35 cellular contexts compared by ENCODE assay signal in the genomic region with DNA sequence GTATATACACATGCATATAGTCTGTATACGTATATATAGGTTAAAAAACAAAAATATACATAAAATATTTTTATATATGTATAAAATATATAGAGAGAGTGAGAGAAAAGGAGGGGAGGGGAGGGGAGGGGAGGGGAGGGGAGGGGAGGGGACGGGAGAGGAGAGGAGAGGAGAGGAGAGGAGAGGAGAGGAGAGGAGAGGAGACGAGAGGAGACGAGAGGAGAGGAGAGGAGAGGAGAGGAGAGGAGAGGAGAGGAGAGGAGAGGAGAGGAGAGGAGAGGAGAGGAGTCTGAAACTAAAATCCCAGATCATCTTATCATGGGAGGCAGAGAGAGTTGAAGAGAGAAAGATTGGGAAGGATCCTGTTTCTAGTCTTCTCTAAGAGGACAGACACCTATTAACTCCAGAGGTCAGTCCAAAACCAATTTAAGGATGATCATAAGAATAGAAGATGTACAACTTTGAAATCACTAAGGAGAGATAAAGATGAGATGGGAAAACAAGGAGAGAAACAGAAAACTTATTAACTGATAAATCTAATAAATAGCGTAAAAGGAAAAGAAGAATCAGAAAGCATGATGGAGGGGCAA.
A peak's percentile ranks its signal among the peaks of the same experiment; 100 is the strongest.
DNase-seq lines count a peak whose midpoint lies in the region; ATAC-seq, FAIRE-seq and TF ChIP-seq lines count a peak whose summit lies in the region.
"Had no signal": no experiment of that assay in that cellular context is flagged by ENCODE, and none has a peak within 500 bp of the region (broad histone marks: within the 10 kb centered on the region; RNA-seq: fewer than 3 reads in every experiment).

No MANE protein-coding gene starts in this region.

- H3K9ac ChIP-seq in HepG2 (ENCODE audit: insufficient read depth, low read depth, low read length) (no peak overlapping the region), K562 (ENCODE audit: insufficient read depth in 1 of 2, low read depth in 2 of 2, low read length in 2 of 2) (no peak overlapping the region)
- H3K9ac ChIP-seq: BLaER1; BLaER1 treated with 17β-estradiol and CSF1 and Interleukin-3, amounts not matched to agents 10 nM and 100 nM had no signal

- H3K4me2 ChIP-seq in HepG2 (ENCODE audit: low read depth, low read length) (no peak overlapping the region), K562 (ENCODE audit: insufficient read depth, low read length) (no peak overlapping the region)
- H3K4me2 ChIP-seq: A549; BLaER1; BLaER1 treated with 17β-estradiol and CSF1 and Interleukin-3, amounts not matched to agents 10 nM and 100 nM had no signal

- H3K27ac ChIP-seq in HepG2 (ENCODE audit: extremely low read length, insufficient read depth, low read length) (no peak overlapping the region), right lobe of liver (no peak overlapping the region), K562 (ENCODE audit: extremely low read depth, low read depth, low read length) (no peak overlapping the region), pancreas (no peak overlapping the region)
- H3K27ac ChIP-seq: 22Rv1; A549; BLaER1; BLaER1 treated with 17β-estradiol and CSF1 and Interleukin-3, amounts not matched to agents 10 nM and 100 nM; C4-2B had no signal

- H3K9me1 ChIP-seq in K562 (ENCODE audit: control insufficient read depth, insufficient read depth, low read length): no peaks in the 10 kb centered on the region

- H3K4me3 Mint-ChIP-seq in activated CD4-positive, alpha-beta T cell treated with anti-CD3 and anti-CD28 coated beads, Interleukin-2, amount 10 ng/mL, durations not matched to agents 24 days and 14 days: no peak overlapping the region
- H3K4me3 Mint-ChIP-seq: B cell; CD14-positive monocyte; CD4-positive, alpha-beta memory T cell; CD4-positive, alpha-beta T cell; CD4-positive, CD25-positive, alpha-beta regulatory T cell; CD8-positive, alpha-beta memory T cell; CD8-positive, alpha-beta T cell had no signal

- no peaks in the 10 kb centered on the region for H3K27me3 ChIP-seq in HepG2 (ENCODE audit: control insufficient read depth in 1 of 2, insufficient read depth in 2 of 2, low read length in 2 of 2)
- no peaks in the 10 kb centered on the region for H3K27me3 ChIP-seq in right lobe of liver
- H3K27me3 ChIP-seq in K562 (ENCODE audit: control insufficient read depth in 2 of 2, insufficient read depth in 2 of 2, low read length in 2 of 2): no peaks in the 10 kb centered on the region
- no peaks in the 10 kb centered on the region for H3K27me3 ChIP-seq in pancreas
- H3K27me3 ChIP-seq: BE2C; BLaER1; BLaER1 treated with 17β-estradiol and CSF1 and Interleukin-3, amounts not matched to agents 10 nM and 100 nM had no signal

- H4K20me1 ChIP-seq in HepG2 (ENCODE audit: insufficient read depth, low read length) (no peaks in the 10 kb centered on the region), K562 (replicated peaks; ENCODE audit: control insufficient read depth, insufficient read depth, low read length) (no peaks in the 10 kb centered on the region)
- H4K20me1 ChIP-seq: BLaER1; BLaER1 treated with 17β-estradiol and CSF1 and Interleukin-3, amounts not matched to agents 10 nM and 100 nM had no signal

- peak overlapping the region; percentile 3 for H3K27ac Mint-ChIP-seq in activated CD4-positive, alpha-beta T cell treated with anti-CD3 and anti-CD28 coated beads, Interleukin-2, amount 10 ng/mL, durations not matched to agents 24 days and 14 days
- H3K27ac Mint-ChIP-seq: B cell; CD14-positive monocyte; CD4-positive, alpha-beta memory T cell; CD4-positive, alpha-beta T cell; CD4-positive, CD25-positive, alpha-beta regulatory T cell; CD8-positive, alpha-beta T cell had no signal

- FAIRE-seq in HepG2 (lab: Jason Lieb, UNC) (no peak), GM19239 (lab: Jason Lieb, UNC) (peak; percentile 8), K562 (lab: Jason Lieb, UNC) (no peak), pancreas (lab: Jason Lieb, UNC) (no peak)
- FAIRE-seq: A549, D721Med had no signal

- no peak for TF ChIP-seq POLR2A in HepG2 (IDR thresholded peaks at IDR 0.05; ENCODE audit: insufficient read depth in 1 of 2, low read depth in 2 of 2, low read length in 2 of 2)
- TF ChIP-seq POLR2A in right lobe of liver (IDR thresholded peaks at IDR 0.05): no peak
- TF ChIP-seq POLR2A in K562 (conservative IDR thresholded peaks at IDR 0.05): no peak

- H3K9me3 Mint-ChIP-seq in activated CD4-positive, alpha-beta T cell treated with anti-CD3 and anti-CD28 coated beads, Interleukin-2, amount 10 ng/mL, durations not matched to agents 24 days and 14 days: no peaks in the 10 kb centered on the region
- H3K9me3 Mint-ChIP-seq: CD14-positive monocyte; CD4-positive, alpha-beta memory T cell; CD4-positive, alpha-beta T cell; CD4-positive, CD25-positive, alpha-beta regulatory T cell; CD8-positive, alpha-beta memory T cell; CD8-positive, alpha-beta T cell had no signal

- H3K4me1 ChIP-seq in HepG2 (ENCODE audit: insufficient read depth, low read length): no peaks in the 10 kb centered on the region
- H3K4me1 ChIP-seq in right lobe of liver: no peaks in the 10 kb centered on the region
- no peaks in the 10 kb centered on the region for H3K4me1 ChIP-seq in K562 (replicated peaks in 1 of 2; ENCODE audit: control insufficient read depth in 2 of 2, insufficient read depth in 2 of 2, low read length in 2 of 2)
- H3K4me1 ChIP-seq in pancreas: peaks cover 3 to 11% (median 4%) of the 10 kb centered on the region in 3 donors
- H3K4me1 ChIP-seq: A549, BE2C, BLaER1, Caco-2 had no signal

- no peak overlapping the region for H2AFZ ChIP-seq in HepG2 (ENCODE audit: low read length)
- H2AFZ ChIP-seq in K562 (ENCODE audit: low read depth, low read length): no peak overlapping the region

- ATAC-seq in HepG2 (no peak), right lobe of liver (no peak), K562 (no peak), pancreas (no peak)
- ATAC-seq: A549; CD8-positive, alpha-beta T cell had no signal

- in situ Hi-C loops in HepG2 (cut with HindIII; ENCODE audit: extremely low pct_ligation_motif_present, low pct_unique_long_range_greater_than_20kb): no loop called here
- in situ Hi-C loops in K562 (cut with MboI): no loop called here

- TF ChIP-seq CTCF in HepG2 (CRISPR knock-in tag; IDR thresholded peaks at IDR 0.05) (no peak), right lobe of liver (IDR thresholded peaks at IDR 0.05) (no peak), K562 (IDR thresholded peaks at IDR 0.05 in 2 of 3, conservative IDR thresholded peaks at IDR 0.05 in 1 of 3; ENCODE audit: insufficient read depth in 2 of 3, low read depth in 1 of 3, low read length in 3 of 3) (no peak), pancreas (IDR thresholded peaks at IDR 0.05) (no peak)

- H3K9me3 ChIP-seq in HepG2 (ENCODE audit: low read length): no peaks in the 10 kb centered on the region
- no peaks in the 10 kb centered on the region for H3K9me3 ChIP-seq in right lobe of liver
- no peaks in the 10 kb centered on the region; the same call in 1 of the 2 replicates for H3K9me3 ChIP-seq in K562 (replicated peaks; ENCODE audit: control insufficient read depth, insufficient read depth, low read depth, low read length)
- no peaks in the 10 kb centered on the region for H3K9me3 ChIP-seq in pancreas
- H3K9me3 ChIP-seq: A549, BE2C, BLaER1, Caco-2 had no signal

- H3K36me3 ChIP-seq in HepG2 (replicated peaks in 1 of 2; ENCODE audit: control insufficient read depth in 1 of 2, insufficient read depth in 2 of 2, low read length in 2 of 2) (peaks cover 4 to 15% of the 10 kb centered on the region in 2 experiments), right lobe of liver (peaks cover 0 to 7% (median 2%) of the 10 kb centered on the region in 4 donors), K562 (ENCODE audit: control insufficient read depth, insufficient read depth, low read length) (peaks cover 35% of the 10 kb centered on the region), pancreas (peaks cover 0 to 15% (median 0%) of the 10 kb centered on the region in 3 donors)
- H3K36me3 ChIP-seq: BE2C had no signal

- no peaks in the 10 kb centered on the region for H3K27me3 Mint-ChIP-seq in activated CD4-positive, alpha-beta T cell treated with anti-CD3 and anti-CD28 coated beads, Interleukin-2, amount 10 ng/mL, durations not matched to agents 24 days and 14 days
- H3K27me3 Mint-ChIP-seq: B cell; CD4-positive, alpha-beta memory T cell; CD4-positive, alpha-beta T cell; CD4-positive, CD25-positive, alpha-beta regulatory T cell; CD8-positive, alpha-beta memory T cell had no signal

- no peak for DNase-seq in activated CD4-positive, alpha-beta T cell treated with anti-CD3 and anti-CD28 coated beads, Interleukin-2, amount 10 ng/mL, durations not matched to agents 24 days and 14 days
- no peak for DNase-seq in activated CD4-positive, alpha-beta T cell treated with anti-CD3 and anti-CD28 coated beads for 1 hour
- DNase-seq in HepG2 (ENCODE audit: low spot score): no peak
- no peak for DNase-seq in right lobe of liver
- DNase-seq in GM19239 (ENCODE audit: insufficient read length, low spot score): no peak
- no peak for DNase-seq in K562 (ENCODE audit: extremely low read depth in 1 of 4, low spot score in 3 of 4)
- no peak for DNase-seq in DMS79 (lab: John Stamatoyannopoulos, UW)
- no peak for DNase-seq in pancreas
- DNase-seq: 8988T; ACHN; AML-193; BE2C; C1 segment of cervical spinal cord; Caco-2; Calu3; CD4-positive, alpha-beta memory T cell; CD4-positive, alpha-beta T cell; CD4-positive, CD25-positive, alpha-beta regulatory T cell; CD8-positive, alpha-beta memory T cell; CD8-positive, alpha-beta T cell; COR-L47; DMS 273 treated with DMSO at 0.1 percent for 48 hours; DMS153; DMS53; DMS79 treated with DMSO at 0.1 percent for 48 hours; DND-41; EL had no signal

- intact Hi-C loops in activated CD4-positive, alpha-beta T cell treated with anti-CD3 and anti-CD28 coated beads, Interleukin-2, amount 10 ng/mL, durations not matched to agents 24 days and 14 days (cut with micrococcal nuclease): no loop called here
- intact Hi-C loops in HepG2 (cut with micrococcal nuclease; ENCODE audit: unreplicated experiment) (no loop called here), right lobe of liver (cut with DNase I) (no loop called here), K562 (cut with micrococcal nuclease) (no loop called here), pancreas (cut with DNase I) (no loop called here)

- WGBS in HepG2 (ENCODE audit: low lambda C conversion rate): 76% methylated on average over 5 of the region's 5 CpGs
- WGBS in right lobe of liver (ENCODE audit: insufficient coverage, low coverage, low lambda C conversion rate, missing lambda C conversion rate): 75% methylated on average over 2 of the region's 5 CpGs
- 36% methylated on average over 5 of the region's 5 CpGs for WGBS in K562 (ENCODE audit: insufficient coverage, low coverage, missing lambda C conversion rate)
- 48 to 98% methylated on average over 2 to 4 of the region's 5 CpGs for whole genome bisulfite sequencing in pancreas, 2 donors

- peaks cover 20% of the 10 kb centered on the region for H3K36me3 Mint-ChIP-seq in activated CD4-positive, alpha-beta T cell treated with anti-CD3 and anti-CD28 coated beads, Interleukin-2, amount 10 ng/mL, durations not matched to agents 24 days and 14 days (ENCODE audit: low read depth)

- BruUV-seq in HepG2 (replicated peaks; lab: Mats Ljungman, UMichigan) (no TSS peak), K562 (replicated peaks; lab: Mats Ljungman, UMichigan) (no TSS peak)

- TF ChIP-seq RAD21 in HepG2 (CRISPR knock-in tag; IDR thresholded peaks at IDR 0.05): no peak
- no peak for TF ChIP-seq RAD21 in K562 (CRISPR knock-in tag; conservative IDR thresholded peaks at IDR 0.05 in 1 of 2, IDR thresholded peaks at IDR 0.05 in 1 of 2)

- POLR2A ChIA-PET in HepG2 (lab: Yijun Ruan, JAX) (no interaction called here), K562 (lab: Yijun Ruan, JAX) (no interaction called here)

- CTCF ChIA-PET in HepG2 (lab: Yijun Ruan, JAX; ENCODE audit: low intra/inter-chr PET ratio, low total read pairs): no interaction called here
- CTCF ChIA-PET in K562 (lab: Yijun Ruan, JAX; ENCODE audit: low intra/inter-chr PET ratio): interaction anchor here (0.5 to 0.6 kb wide), 2 partner anchors 32 to 464 kb away, joined by 3 read pairs; no protein-coding TSS in a partner anchor

- no peaks in the 10 kb centered on the region for H3K4me1 Mint-ChIP-seq in activated CD4-positive, alpha-beta T cell treated with anti-CD3 and anti-CD28 coated beads, Interleukin-2, amount 10 ng/mL, durations not matched to agents 24 days and 14 days
- H3K4me1 Mint-ChIP-seq: B cell; CD14-positive monocyte; CD8-positive, alpha-beta memory T cell had no signal

- H3K79me2 ChIP-seq in HepG2 (ENCODE audit: insufficient read depth, low read length) (no peaks in the 10 kb centered on the region), K562 (ENCODE audit: control insufficient read depth, insufficient read depth, low read length) (no peaks in the 10 kb centered on the region)

- TF ChIP-seq EP300 in HepG2 (IDR thresholded peaks at IDR 0.05; ENCODE audit: low read depth in 2 of 2, low read length in 2 of 2) (no peak), HepG2 (CRISPR knock-in tag; IDR thresholded peaks at IDR 0.05; ENCODE audit: borderline replicate concordance) (no peak), K562 (IDR thresholded peaks at IDR 0.05; ENCODE audit: low read length) (no peak)

- H3K4me3 ChIP-seq in HepG2 (replicated peaks in 1 of 3; ENCODE audit: insufficient read depth in 1 of 3, low read depth in 2 of 3, low read length in 3 of 3) (no peak overlapping the region), right lobe of liver (no peak overlapping the region), K562 (no peak overlapping the region), pancreas (no peak overlapping the region)
- H3K4me3 ChIP-seq: A549; BLaER1; BLaER1 treated with 17β-estradiol and CSF1 and Interleukin-3, amounts not matched to agents 10 nM and 100 nM had no signal
